ENCODE assay signal across 1 cellular context in the genomic region with DNA sequence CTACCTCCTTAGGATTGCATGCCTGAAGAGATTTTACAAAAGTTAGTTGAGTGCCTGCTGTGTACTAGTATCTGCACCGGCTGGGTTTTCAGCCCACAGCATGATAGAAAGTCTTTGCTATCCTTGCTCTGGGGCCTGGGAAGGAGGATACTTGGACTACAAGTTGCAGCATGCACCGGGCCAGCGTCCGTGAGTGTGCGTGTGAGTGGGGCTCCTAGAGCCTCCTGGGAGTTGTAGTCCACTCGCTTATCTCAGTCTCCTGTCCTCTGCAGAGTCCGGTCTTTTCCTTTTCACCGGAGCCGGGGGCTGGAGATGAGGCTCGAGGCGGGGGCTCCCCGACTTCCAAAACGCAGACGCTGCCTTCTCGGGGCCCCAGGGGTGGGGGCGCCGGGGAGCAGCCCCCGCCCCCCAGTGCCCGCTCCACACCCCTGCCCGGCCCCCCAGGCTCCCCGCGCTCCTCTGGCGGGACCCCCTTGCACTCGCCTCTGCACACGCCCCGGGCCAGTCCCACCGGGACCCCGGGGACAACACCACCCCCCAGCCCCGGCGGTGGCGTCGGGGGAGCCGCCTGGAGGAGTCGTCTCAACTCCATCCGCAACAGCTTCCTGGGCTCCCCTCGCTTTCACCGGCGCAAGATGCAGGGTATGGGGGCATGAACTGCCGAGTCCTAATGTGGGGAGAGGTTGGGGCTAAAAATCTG.
TF ChIP-seq lines count a peak whose summit lies in the region.

No MANE protein-coding gene starts in this region.

TF ChIP-seq in GM12878, 131 proteins besides CTCF, POLR2A, EP300 and RAD21 (continued from another document):
- TF ChIP-seq, protein P1, sequence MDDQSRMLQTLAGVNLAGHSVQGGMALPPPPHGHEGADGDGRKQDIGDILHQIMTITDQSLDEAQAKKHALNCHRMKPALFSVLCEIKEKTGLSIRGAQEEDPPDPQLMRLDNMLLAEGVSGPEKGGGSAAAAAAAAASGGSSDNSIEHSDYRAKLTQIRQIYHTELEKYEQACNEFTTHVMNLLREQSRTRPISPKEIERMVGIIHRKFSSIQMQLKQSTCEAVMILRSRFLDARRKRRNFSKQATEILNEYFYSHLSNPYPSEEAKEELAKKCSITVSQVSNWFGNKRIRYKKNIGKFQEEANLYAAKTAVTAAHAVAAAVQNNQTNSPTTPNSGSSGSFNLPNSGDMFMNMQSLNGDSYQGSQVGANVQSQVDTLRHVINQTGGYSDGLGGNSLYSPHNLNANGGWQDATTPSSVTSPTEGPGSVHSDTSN (IDR thresholded peaks at IDR 0.05; ENCODE audit: insufficient replicate concordance, low read depth, low read length): no peak
- TF ChIP-seq SIX5 (IDR thresholded peaks at IDR 0.05; ENCODE audit: low read depth, low read length, severe bottlenecking) (peak; percentile 88), RELA (IDR thresholded peaks at IDR 0.05; ENCODE audit: borderline replicate concordance, partially characterized antibody) (no peak), PAX8 (IDR thresholded peaks at IDR 0.05) (no peak), TARDBP (IDR thresholded peaks at IDR 0.05; ENCODE audit: borderline replicate concordance) (peak; percentile 79; the same call in 1 of the 2 replicates), CREM (IDR thresholded peaks at IDR 0.05; ENCODE audit: low read depth) (peak; percentile 76), SP1 (IDR thresholded peaks at IDR 0.05; ENCODE audit: low read depth, low read length) (no peak), HDAC2 (IDR thresholded peaks at IDR 0.05) (no peak), CREB1 (IDR thresholded peaks at IDR 0.05; ENCODE audit: low read depth) (peak; percentile 53; the same call in 1 of the 2 replicates), KDM1A (IDR thresholded peaks at IDR 0.05; ENCODE audit: borderline replicate concordance) (no peak), BACH1 (IDR thresholded peaks at IDR 0.05; ENCODE audit: borderline replicate concordance) (no peak), RB1 (IDR thresholded peaks at IDR 0.05; ENCODE audit: borderline replicate concordance) (no peak), ASH2L (IDR thresholded peaks at IDR 0.05; ENCODE audit: borderline replicate concordance, low read depth) (no peak), EED (IDR thresholded peaks at IDR 0.05; ENCODE audit: low read depth) (no peak), GATAD2B (conservative IDR thresholded peaks at IDR 0.05; ENCODE audit: low read depth) (no peak), SMC3 (IDR thresholded peaks at IDR 0.05; ENCODE audit: borderline replicate concordance, low read length) (no peak), SRF (IDR thresholded peaks at IDR 0.05; ENCODE audit: low read depth in 2 of 2, low read length in 2 of 2) (no peak), NRF1 (conservative IDR thresholded peaks at IDR 0.05; ENCODE audit: low read depth, low read length) (no peak), IKZF1 (conservative IDR thresholded peaks at IDR 0.05) (peak; percentile 52), SUZ12 (IDR thresholded peaks at IDR 0.05; ENCODE audit: unreplicated experiment) (no peak), SPI1 (IDR thresholded peaks at IDR 0.05; ENCODE audit: borderline replicate concordance, insufficient read depth, low read depth, low read length) (no peak), FOS (IDR thresholded peaks at IDR 0.05; ENCODE audit: borderline replicate concordance, extremely low read depth, insufficient read length) (no peak), MTA3 (IDR thresholded peaks at IDR 0.05; ENCODE audit: borderline replicate concordance, low read length) (no peak), NR2C2 (IDR thresholded peaks at IDR 0.05; ENCODE audit: borderline replicate concordance, control insufficient read depth, insufficient read length, low read depth) (no peak), ETV6 (conservative IDR thresholded peaks at IDR 0.05 in 1 of 2, IDR thresholded peaks at IDR 0.05 in 1 of 2; ENCODE audit: borderline replicate concordance in 1 of 2, low read depth in 1 of 2) (no peak), ZNF622 (IDR thresholded peaks at IDR 0.05) (no peak), ZNF274 (IDR thresholded peaks at IDR 0.05; ENCODE audit: insufficient read depth, insufficient read length) (no peak), IRF4 (IDR thresholded peaks at IDR 0.05; ENCODE audit: low read depth, low read length) (no peak), TAF1 (IDR thresholded peaks at IDR 0.05; ENCODE audit: borderline replicate concordance, low read depth, low read length) (no peak), YY1 (IDR thresholded peaks at IDR 0.05; ENCODE audit: low read depth, low read length) (0 out of 2 replicates have a peak, but pooled peaks have one; percentile 19), SMAD1 (IDR thresholded peaks at IDR 0.05; ENCODE audit: low read depth, partially characterized antibody) (no peak), SREBF2 (IDR thresholded peaks at IDR 0.05; ENCODE audit: low read length) (no peak)
- TF ChIP-seq, protein P2, sequence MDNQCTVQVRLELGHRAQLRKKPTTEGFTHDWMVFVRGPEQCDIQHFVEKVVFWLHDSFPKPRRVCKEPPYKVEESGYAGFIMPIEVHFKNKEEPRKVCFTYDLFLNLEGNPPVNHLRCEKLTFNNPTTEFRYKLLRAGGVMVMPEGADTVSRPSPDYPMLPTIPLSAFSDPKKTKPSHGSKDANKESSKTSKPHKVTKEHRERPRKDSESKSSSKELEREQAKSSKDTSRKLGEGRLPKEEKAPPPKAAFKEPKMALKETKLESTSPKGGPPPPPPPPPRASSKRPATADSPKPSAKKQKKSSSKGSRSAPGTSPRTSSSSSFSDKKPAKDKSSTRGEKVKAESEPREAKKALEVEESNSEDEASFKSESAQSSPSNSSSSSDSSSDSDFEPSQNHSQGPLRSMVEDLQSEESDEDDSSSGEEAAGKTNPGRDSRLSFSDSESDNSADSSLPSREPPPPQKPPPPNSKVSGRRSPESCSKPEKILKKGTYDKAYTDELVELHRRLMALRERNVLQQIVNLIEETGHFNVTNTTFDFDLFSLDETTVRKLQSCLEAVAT (IDR thresholded peaks at IDR 0.05): no peak
- TF ChIP-seq, protein P3, sequence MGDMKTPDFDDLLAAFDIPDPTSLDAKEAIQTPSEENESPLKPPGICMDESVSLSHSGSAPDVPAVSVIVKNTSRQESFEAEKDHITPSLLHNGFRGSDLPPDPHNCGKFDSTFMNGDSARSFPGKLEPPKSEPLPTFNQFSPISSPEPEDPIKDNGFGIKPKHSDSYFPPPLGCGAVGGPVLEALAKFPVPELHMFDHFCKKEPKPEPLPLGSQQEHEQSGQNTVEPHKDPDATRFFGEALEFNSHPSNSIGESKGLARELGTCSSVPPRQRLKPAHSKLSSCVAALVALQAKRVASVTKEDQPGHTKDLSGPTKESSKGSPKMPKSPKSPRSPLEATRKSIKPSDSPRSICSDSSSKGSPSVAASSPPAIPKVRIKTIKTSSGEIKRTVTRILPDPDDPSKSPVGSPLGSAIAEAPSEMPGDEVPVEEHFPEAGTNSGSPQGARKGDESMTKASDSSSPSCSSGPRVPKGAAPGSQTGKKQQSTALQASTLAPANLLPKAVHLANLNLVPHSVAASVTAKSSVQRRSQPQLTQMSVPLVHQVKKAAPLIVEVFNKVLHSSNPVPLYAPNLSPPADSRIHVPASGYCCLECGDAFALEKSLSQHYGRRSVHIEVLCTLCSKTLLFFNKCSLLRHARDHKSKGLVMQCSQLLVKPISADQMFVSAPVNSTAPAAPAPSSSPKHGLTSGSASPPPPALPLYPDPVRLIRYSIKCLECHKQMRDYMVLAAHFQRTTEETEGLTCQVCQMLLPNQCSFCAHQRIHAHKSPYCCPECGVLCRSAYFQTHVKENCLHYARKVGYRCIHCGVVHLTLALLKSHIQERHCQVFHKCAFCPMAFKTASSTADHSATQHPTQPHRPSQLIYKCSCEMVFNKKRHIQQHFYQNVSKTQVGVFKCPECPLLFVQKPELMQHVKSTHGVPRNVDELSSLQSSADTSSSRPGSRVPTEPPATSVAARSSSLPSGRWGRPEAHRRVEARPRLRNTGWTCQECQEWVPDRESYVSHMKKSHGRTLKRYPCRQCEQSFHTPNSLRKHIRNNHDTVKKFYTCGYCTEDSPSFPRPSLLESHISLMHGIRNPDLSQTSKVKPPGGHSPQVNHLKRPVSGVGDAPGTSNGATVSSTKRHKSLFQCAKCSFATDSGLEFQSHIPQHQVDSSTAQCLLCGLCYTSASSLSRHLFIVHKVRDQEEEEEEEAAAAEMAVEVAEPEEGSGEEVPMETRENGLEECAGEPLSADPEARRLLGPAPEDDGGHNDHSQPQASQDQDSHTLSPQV (IDR thresholded peaks at IDR 0.05): no peak
- TF ChIP-seq, protein P4, sequence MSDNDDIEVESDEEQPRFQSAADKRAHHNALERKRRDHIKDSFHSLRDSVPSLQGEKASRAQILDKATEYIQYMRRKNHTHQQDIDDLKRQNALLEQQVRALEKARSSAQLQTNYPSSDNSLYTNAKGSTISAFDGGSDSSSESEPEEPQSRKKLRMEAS (IDR thresholded peaks at IDR 0.05; ENCODE audit: low read depth, low read length): no peak
- TF ChIP-seq, protein P5, sequence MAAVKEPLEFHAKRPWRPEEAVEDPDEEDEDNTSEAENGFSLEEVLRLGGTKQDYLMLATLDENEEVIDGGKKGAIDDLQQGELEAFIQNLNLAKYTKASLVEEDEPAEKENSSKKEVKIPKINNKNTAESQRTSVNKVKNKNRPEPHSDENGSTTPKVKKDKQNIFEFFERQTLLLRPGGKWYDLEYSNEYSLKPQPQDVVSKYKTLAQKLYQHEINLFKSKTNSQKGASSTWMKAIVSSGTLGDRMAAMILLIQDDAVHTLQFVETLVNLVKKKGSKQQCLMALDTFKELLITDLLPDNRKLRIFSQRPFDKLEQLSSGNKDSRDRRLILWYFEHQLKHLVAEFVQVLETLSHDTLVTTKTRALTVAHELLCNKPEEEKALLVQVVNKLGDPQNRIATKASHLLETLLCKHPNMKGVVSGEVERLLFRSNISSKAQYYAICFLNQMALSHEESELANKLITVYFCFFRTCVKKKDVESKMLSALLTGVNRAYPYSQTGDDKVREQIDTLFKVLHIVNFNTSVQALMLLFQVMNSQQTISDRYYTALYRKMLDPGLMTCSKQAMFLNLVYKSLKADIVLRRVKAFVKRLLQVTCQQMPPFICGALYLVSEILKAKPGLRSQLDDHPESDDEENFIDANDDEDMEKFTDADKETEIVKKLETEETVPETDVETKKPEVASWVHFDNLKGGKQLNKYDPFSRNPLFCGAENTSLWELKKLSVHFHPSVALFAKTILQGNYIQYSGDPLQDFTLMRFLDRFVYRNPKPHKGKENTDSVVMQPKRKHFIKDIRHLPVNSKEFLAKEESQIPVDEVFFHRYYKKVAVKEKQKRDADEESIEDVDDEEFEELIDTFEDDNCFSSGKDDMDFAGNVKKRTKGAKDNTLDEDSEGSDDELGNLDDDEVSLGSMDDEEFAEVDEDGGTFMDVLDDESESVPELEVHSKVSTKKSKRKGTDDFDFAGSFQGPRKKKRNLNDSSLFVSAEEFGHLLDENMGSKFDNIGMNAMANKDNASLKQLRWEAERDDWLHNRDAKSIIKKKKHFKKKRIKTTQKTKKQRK (IDR thresholded peaks at IDR 0.05; ENCODE audit: low read depth, low read length): no peak
- TF ChIP-seq, protein P6, sequence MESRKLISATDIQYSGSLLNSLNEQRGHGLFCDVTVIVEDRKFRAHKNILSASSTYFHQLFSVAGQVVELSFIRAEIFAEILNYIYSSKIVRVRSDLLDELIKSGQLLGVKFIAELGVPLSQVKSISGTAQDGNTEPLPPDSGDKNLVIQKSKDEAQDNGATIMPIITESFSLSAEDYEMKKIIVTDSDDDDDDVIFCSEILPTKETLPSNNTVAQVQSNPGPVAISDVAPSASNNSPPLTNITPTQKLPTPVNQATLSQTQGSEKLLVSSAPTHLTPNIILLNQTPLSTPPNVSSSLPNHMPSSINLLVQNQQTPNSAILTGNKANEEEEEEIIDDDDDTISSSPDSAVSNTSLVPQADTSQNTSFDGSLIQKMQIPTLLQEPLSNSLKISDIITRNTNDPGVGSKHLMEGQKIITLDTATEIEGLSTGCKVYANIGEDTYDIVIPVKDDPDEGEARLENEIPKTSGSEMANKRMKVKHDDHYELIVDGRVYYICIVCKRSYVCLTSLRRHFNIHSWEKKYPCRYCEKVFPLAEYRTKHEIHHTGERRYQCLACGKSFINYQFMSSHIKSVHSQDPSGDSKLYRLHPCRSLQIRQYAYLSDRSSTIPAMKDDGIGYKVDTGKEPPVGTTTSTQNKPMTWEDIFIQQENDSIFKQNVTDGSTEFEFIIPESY (IDR thresholded peaks at IDR 0.05): peak; percentile 81
- TF ChIP-seq, protein P7, sequence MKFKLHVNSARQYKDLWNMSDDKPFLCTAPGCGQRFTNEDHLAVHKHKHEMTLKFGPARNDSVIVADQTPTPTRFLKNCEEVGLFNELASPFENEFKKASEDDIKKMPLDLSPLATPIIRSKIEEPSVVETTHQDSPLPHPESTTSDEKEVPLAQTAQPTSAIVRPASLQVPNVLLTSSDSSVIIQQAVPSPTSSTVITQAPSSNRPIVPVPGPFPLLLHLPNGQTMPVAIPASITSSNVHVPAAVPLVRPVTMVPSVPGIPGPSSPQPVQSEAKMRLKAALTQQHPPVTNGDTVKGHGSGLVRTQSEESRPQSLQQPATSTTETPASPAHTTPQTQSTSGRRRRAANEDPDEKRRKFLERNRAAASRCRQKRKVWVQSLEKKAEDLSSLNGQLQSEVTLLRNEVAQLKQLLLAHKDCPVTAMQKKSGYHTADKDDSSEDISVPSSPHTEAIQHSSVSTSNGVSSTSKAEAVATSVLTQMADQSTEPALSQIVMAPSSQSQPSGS (IDR thresholded peaks at IDR 0.05; ENCODE audit: low read length): no peak
